Comparison of ENCODE assay signal across 13 cellular contexts in the genomic region with DNA sequence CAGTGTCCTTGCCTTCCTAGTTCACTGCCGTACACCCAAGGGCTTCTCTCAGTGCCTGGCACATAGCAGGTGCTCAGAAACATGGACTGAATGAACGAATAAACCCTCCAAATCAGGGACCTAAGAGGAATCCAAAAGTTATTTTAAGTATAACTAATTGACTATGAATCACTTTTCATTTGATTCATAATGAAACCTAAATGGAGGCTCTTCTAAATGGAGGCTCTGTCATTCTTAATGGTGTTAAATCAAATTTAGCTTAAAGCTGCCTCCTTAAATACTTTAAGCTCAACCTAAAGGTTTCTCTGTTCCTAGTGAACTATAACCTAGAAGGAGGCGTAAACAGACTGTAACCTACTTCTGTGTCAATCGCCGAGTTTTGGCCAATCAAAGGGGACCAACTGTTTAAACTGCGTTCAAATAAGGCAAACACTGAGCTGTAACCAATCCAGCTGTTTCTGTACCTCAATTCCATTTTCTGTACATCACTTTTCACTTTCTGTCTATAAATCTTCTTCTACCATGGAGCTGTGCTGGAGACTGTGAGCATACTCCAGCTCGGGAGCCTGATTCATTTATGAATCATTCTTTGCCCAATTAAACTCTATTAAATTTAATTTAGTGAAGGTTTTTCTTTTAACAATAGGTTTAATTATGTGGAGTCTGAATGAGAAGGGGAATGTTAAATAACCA. TPM values are rescaled to one million over a fixed set of nuclear protein-coding genes. Genes with fewer than 3 reads are reported as not detected.
DNase-seq lines count a peak whose midpoint lies in the region; ATAC-seq lines count a peak whose summit lies in the region.
"Had no signal": no experiment of that assay in that cellular context is flagged by ENCODE, and none has a peak within 500 bp of the region (broad histone marks: within the 10 kb centered on the region; RNA-seq: fewer than 3 reads in every experiment).

No MANE protein-coding gene starts in this region.

- H3K4me1 Mint-ChIP-seq in activated CD8-positive, alpha-beta T cell treated with anti-CD3 and anti-CD28 coated beads, Interleukin-2, amount 10 ng/mL, durations not matched to agents 7 days and 5 days (ENCODE audit: low read depth): peaks cover 10% of the 10 kb centered on the region

- no peak overlapping the region for H3K4me3 ChIP-seq in mucosa of stomach (ENCODE audit: low read length)
- H3K4me3 ChIP-seq: breast epithelium had no signal

- POLR2A ChIA-PET in activated CD8-positive, alpha-beta T cell treated with anti-CD3 and anti-CD28 coated beads, Interleukin-2, amount 10 ng/mL, durations not matched to agents 7 days and 5 days (lab: Charles Lee): interaction anchor here (1.0 to 1.6 kb wide), 2 partner anchors 12 to 42 kb away, joined by 3 to 4 read pairs; a partner anchor contains a TSS

- CTCF ChIA-PET in activated CD8-positive, alpha-beta T cell treated with anti-CD3 and anti-CD28 coated beads, Interleukin-2, amount 10 ng/mL, durations not matched to agents 7 days and 5 days (lab: Charles Lee): interaction anchor here (0.8 to 0.9 kb wide), 2 partner anchors 11 to 22 kb away, joined by 3 read pairs; a partner anchor contains a TSS

- H3K36me3 ChIP-seq in mucosa of stomach (ENCODE audit: control insufficient read depth, insufficient read depth, low read length): no peaks in the 10 kb centered on the region
- H3K36me3 ChIP-seq: breast epithelium had no signal

- ATAC-seq in HG02884 (IDR thresholded peaks at IDR 0.05; ENCODE audit: unreplicated experiment): peak; percentile 40
- ATAC-seq in activated CD8-positive, alpha-beta T cell treated with anti-CD3 and anti-CD28 coated beads, Interleukin-2, amount 10 ng/mL, durations not matched to agents 7 days and 5 days: no peak
- ATAC-seq: CD8-positive, alpha-beta T cell had no signal

- no peaks in the 10 kb centered on the region for H3K9me3 ChIP-seq in mucosa of stomach (ENCODE audit: control insufficient read depth, low read length)
- H3K9me3 ChIP-seq: breast epithelium had no signal

- H3K9me3 Mint-ChIP-seq in activated CD8-positive, alpha-beta T cell treated with anti-CD3 and anti-CD28 coated beads, Interleukin-2, amount 10 ng/mL, durations not matched to agents 7 days and 5 days (ENCODE audit: insufficient read depth): no peaks in the 10 kb centered on the region
- H3K9me3 Mint-ChIP-seq: CD8-positive, alpha-beta T cell had no signal

- peak overlapping the region; percentile 69 for H3K27ac Mint-ChIP-seq in activated CD8-positive, alpha-beta T cell treated with anti-CD3 and anti-CD28 coated beads, Interleukin-2, amount 10 ng/mL, durations not matched to agents 7 days and 5 days
- H3K27ac Mint-ChIP-seq: CD8-positive, alpha-beta T cell had no signal

- no peak overlapping the region for H3K4me3 Mint-ChIP-seq in activated CD8-positive, alpha-beta T cell treated with anti-CD3 and anti-CD28 coated beads, Interleukin-2, amount 10 ng/mL, durations not matched to agents 7 days and 5 days
- H3K4me3 Mint-ChIP-seq: CD8-positive, alpha-beta T cell had no signal

- peak overlapping the region; percentile 42 for H3K9ac ChIP-seq in mucosa of stomach (ENCODE audit: low read length)

- H3K4me1 ChIP-seq in mucosa of stomach (ENCODE audit: control insufficient read depth, insufficient read depth, low read length): peaks cover 44% of the 10 kb centered on the region
- H3K4me1 ChIP-seq: breast epithelium had no signal

- H3K36me3 Mint-ChIP-seq in activated CD8-positive, alpha-beta T cell treated with anti-CD3 and anti-CD28 coated beads, Interleukin-2, amount 10 ng/mL, durations not matched to agents 7 days and 5 days (ENCODE audit: low read depth): peaks cover 2% of the 10 kb centered on the region

- H3K27me3 ChIP-seq in mucosa of stomach (ENCODE audit: control insufficient read depth, insufficient read depth, low read length): no peaks in the 10 kb centered on the region
- H3K27me3 ChIP-seq: breast epithelium had no signal

- DNase-seq in AG08395 (ENCODE audit: low spot score) (peak; percentile 43), NCI-H526 (lab: John Stamatoyannopoulos, UW) (no peak), NCI-H1092 treated with DMSO at 0.1 percent for 48 hours (lab: John Stamatoyannopoulos, UW) (no peak), retina (no peak)
- no peak for DNase-seq in activated CD8-positive, alpha-beta T cell treated with anti-CD3 and anti-CD28 coated beads, Interleukin-2, amount 10 ng/mL, durations not matched to agents 7 days and 5 days
- DNase-seq in stimulated activated CD4-positive, alpha-beta T cell treated with anti-CD3 and anti-CD28 coated beads, Interleukin-12 subunit alpha, Interleukin-12 subunit beta, amount 100 ng/mL, for 4 hours: no peak
- DNase-seq: CD8-positive, alpha-beta T cell; Karpas-422; NCI-H510A; SW 1271 had no signal

- no peaks in the 10 kb centered on the region for H3K27me3 Mint-ChIP-seq in activated CD8-positive, alpha-beta T cell treated with anti-CD3 and anti-CD28 coated beads, Interleukin-2, amount 10 ng/mL, durations not matched to agents 7 days and 5 days (ENCODE audit: low read depth)

RNA-seq across cellular contexts. Expression of a gene that starts 11.0 kb away (rescaled TPM):
- total RNA-seq in activated CD8-positive, alpha-beta T cell treated with anti-CD3 and anti-CD28 coated beads, Interleukin-2, amount 10 ng/mL, durations not matched to agents 7 days and 5 days: 1 to 10 TPM; 8.3 to 9.3 TPM

RNA-seq across cellular contexts. Expression of a gene that starts 42.8 kb away (rescaled TPM):
- 10 to 100 TPM; 85.2 to 91.9 TPM for total RNA-seq in activated CD8-positive, alpha-beta T cell treated with anti-CD3 and anti-CD28 coated beads, Interleukin-2, amount 10 ng/mL, durations not matched to agents 7 days and 5 days
